ENCODE assay signal across 27 cellular contexts in genomic region chr22:44387486-44387885, GRCh38.
DNase-seq lines count a peak whose midpoint lies in the region; ATAC-seq and TF ChIP-seq lines count a peak whose summit lies in the region.
"Had no signal": no experiment of that assay in that cellular context is flagged by ENCODE, and none has a peak within 500 bp of the region (broad histone marks: within the 10 kb centered on the region; RNA-seq: fewer than 3 reads in every experiment).

No MANE protein-coding gene starts in this region.

- ATAC-seq in right cardiac atrium (no peak), left ventricle myocardium superior (no peak), psoas muscle (no peak)
- ATAC-seq in activated T-helper 17 cell treated with anti-CD3 and anti-CD28 coated beads, Interleukin-2, amount 50 U/mL, for 72 hours (replicated peaks) = no peak
- ATAC-seq: A549, GM12878, GM23338, K562 had no signal

- TF ChIP-seq CTCF in glutamatergic neuron (IDR thresholded peaks at IDR 0.05; ENCODE audit: partially characterized antibody, unreplicated experiment) = no peak
- TF ChIP-seq CTCF in psoas muscle (IDR thresholded peaks at IDR 0.05) = no peak

- no peak overlapping the region for H3K27ac Mint-ChIP-seq in glutamatergic neuron (ENCODE audit: unreplicated experiment)
- H3K27ac Mint-ChIP-seq in activated T-helper 17 cell treated with anti-CD3 and anti-CD28 coated beads, Interleukin-2, amount 50 U/mL, for 72 hours = no peak overlapping the region
- H3K27ac Mint-ChIP-seq: B cell, GM23338, H9 had no signal

- H3K36me3 Mint-ChIP-seq in glutamatergic neuron (ENCODE audit: unreplicated experiment) = no peaks in the 10 kb centered on the region
- no peaks in the 10 kb centered on the region for H3K36me3 Mint-ChIP-seq in activated T-helper 17 cell treated with anti-CD3 and anti-CD28 coated beads, Interleukin-2, amount 50 U/mL, for 72 hours (ENCODE audit: low read depth)

- in situ Hi-C loops in KBM-7 (cut with MboI; ENCODE audit: low pct_unique_long_range_greater_than_20kb, low sequenced_read_pairs) = no loop called here

- H3K27ac ChIP-seq in right cardiac atrium (ENCODE audit: low read length) = no peak overlapping the region
- no peak overlapping the region for H3K27ac ChIP-seq in psoas muscle
- no peak overlapping the region for H3K27ac ChIP-seq in caudate nucleus (ENCODE audit: low read depth, low read length)
- H3K27ac ChIP-seq: A549, C4-2B, SJSA1 had no signal

- H3K27me3 ChIP-seq in right cardiac atrium (ENCODE audit: control insufficient read depth, insufficient read depth) (no peaks in the 10 kb centered on the region), psoas muscle (ENCODE audit: insufficient read depth in 3 of 3, low read length in 2 of 3) (peaks cover 0 to 21% (median 6%) of the 10 kb centered on the region in 3 donors)
- H3K27me3 ChIP-seq: SJSA1 had no signal

- H3K9me3 Mint-ChIP-seq in glutamatergic neuron (ENCODE audit: unreplicated experiment) = peaks cover 3% of the 10 kb centered on the region
- H3K9me3 Mint-ChIP-seq in activated T-helper 17 cell treated with anti-CD3 and anti-CD28 coated beads, Interleukin-2, amount 50 U/mL, for 72 hours = no peaks in the 10 kb centered on the region
- H3K9me3 Mint-ChIP-seq: CD8-positive, alpha-beta memory T cell; GM23338; H9 had no signal

- DNase-seq in right cardiac atrium = peak in 2 of 3 donors; percentile 1 to 13
- no peak for DNase-seq in left ventricle myocardium superior
- DNase-seq in glutamatergic neuron = peak; percentile 2
- peak; percentile 2 to 13 for DNase-seq in psoas muscle
- DNase-seq in KBM-7 = no peak
- DNase-seq in caudate nucleus (lab: John Stamatoyannopoulos, UW) = no peak
- DNase-seq: DMS 273 treated with DMSO at 0.1 percent for 48 hours, DMS79, EL, GDM1, H9, MV-4-11, NCI-H1105, NCI-H1436 treated with DMSO at 0.1 percent for 48 hours, NCI-H187 treated with DMSO at 0.1 percent for 48 hours, NCI-H2107, NCI-H524, NCI-H748 treated with DMSO at 0.1 percent for 48 hours had no signal

- no peak overlapping the region for H3K4me3 ChIP-seq in right cardiac atrium (ENCODE audit: low read length)
- no peak overlapping the region for H3K4me3 ChIP-seq in psoas muscle
- H3K4me3 ChIP-seq: A549, GM12878, GM23338, K562, SJSA1 had no signal

- WGBS in right cardiac atrium = 79% methylated on average over 10 of the region's 10 CpGs
- 31 to 59% (median 32%) methylated on average over 10 of the region's 10 CpGs for WGBS in psoas muscle, 3 donors

- H3K9me3 ChIP-seq in right cardiac atrium (ENCODE audit: control insufficient read depth, low read length) (no peaks in the 10 kb centered on the region), psoas muscle (no peaks in the 10 kb centered on the region)
- H3K9me3 ChIP-seq: A549, SJSA1 had no signal

- intact Hi-C loops in right cardiac atrium (cut with DNase I) = no loop called here
- intact Hi-C loops in left ventricle myocardium superior (cut with micrococcal nuclease) = no loop called here
- intact Hi-C loops in psoas muscle (cut with DNase I) = no loop called here

- H3K4me3 Mint-ChIP-seq in glutamatergic neuron (ENCODE audit: unreplicated experiment) = no peak overlapping the region
- no peak overlapping the region for H3K4me3 Mint-ChIP-seq in activated T-helper 17 cell treated with anti-CD3 and anti-CD28 coated beads, Interleukin-2, amount 50 U/mL, for 72 hours
- H3K4me3 Mint-ChIP-seq: B cell; CD8-positive, alpha-beta memory T cell; GM23338; H9 had no signal

- peaks cover 15% of the 10 kb centered on the region for H3K27me3 Mint-ChIP-seq in glutamatergic neuron (ENCODE audit: unreplicated experiment)
- H3K27me3 Mint-ChIP-seq in activated T-helper 17 cell treated with anti-CD3 and anti-CD28 coated beads, Interleukin-2, amount 50 U/mL, for 72 hours = peaks cover 19% of the 10 kb centered on the region

- peaks cover 7% of the 10 kb centered on the region for H3K4me1 Mint-ChIP-seq in glutamatergic neuron (ENCODE audit: low read depth, unreplicated experiment)
- no peaks in the 10 kb centered on the region for H3K4me1 Mint-ChIP-seq in activated T-helper 17 cell treated with anti-CD3 and anti-CD28 coated beads, Interleukin-2, amount 50 U/mL, for 72 hours
- H3K4me1 Mint-ChIP-seq: B cell; CD8-positive, alpha-beta memory T cell had no signal

- H3K36me3 ChIP-seq in psoas muscle (ENCODE audit: insufficient read depth in 1 of 2, low read depth in 1 of 2) = no peaks in the 10 kb centered on the region
- H3K36me3 ChIP-seq: SJSA1 had no signal

- H3K4me1 ChIP-seq in right cardiac atrium (ENCODE audit: control insufficient read depth, insufficient read depth, low read length) (no peaks in the 10 kb centered on the region), psoas muscle (no peaks in the 10 kb centered on the region)
- H3K4me1 ChIP-seq: SJSA1 had no signal

Comparison
In these comparisons a context has a peak if more than half of its experiments do, and no peak if none do; other contexts are left out.
1. DNase-seq: peak in right cardiac atrium (2 of 3), glutamatergic neuron (single experiment) and psoas muscle (2 of 2); none in left ventricle myocardium superior (single experiment), KBM-7 (single experiment) and caudate nucleus (0 of 61).